ENCODE assay signal across 2 cellular contexts in the genomic region with DNA sequence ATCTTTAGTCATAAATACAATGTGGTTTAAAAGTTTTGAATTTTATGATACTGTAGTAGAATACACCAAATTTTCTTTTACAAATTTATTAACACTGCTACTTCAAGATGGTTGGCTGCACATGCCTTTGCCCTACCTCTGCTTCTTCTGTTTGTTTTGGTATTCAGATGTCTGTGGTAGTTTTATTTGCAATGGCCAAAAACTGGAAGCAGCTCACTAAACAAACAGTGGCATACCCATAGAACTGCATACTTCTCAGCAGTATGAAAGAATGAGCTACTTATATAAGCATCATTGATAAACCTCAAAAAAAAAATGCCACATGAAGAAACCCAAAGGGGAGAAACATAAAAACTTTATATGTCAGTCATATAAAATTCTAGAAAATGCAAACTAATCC.
TF ChIP-seq lines count a peak whose summit lies in the region.

No MANE protein-coding gene starts in this region.

TF ChIP-seq in IMR-90, 13 proteins besides CTCF, POLR2A, EP300 and RAD21:
- no peak for TF ChIP-seq FOS (IDR thresholded peaks at IDR 0.05; ENCODE audit: low read depth, low read length)
- no peak for TF ChIP-seq SMC3 (IDR thresholded peaks at IDR 0.05; ENCODE audit: low read depth, low read length)
- TF ChIP-seq RFX5 (IDR thresholded peaks at IDR 0.05; ENCODE audit: low read depth, low read length), result no peak
- TF ChIP-seq RCOR1 (IDR thresholded peaks at IDR 0.05; ENCODE audit: insufficient replicate concordance, low read length), result no peak
- TF ChIP-seq NFE2L2 (IDR thresholded peaks at IDR 0.05; ENCODE audit: low read depth, low read length), result no peak
- TF ChIP-seq MAFK (IDR thresholded peaks at IDR 0.05; ENCODE audit: low read depth, low read length), result no peak
- TF ChIP-seq MXI1 (IDR thresholded peaks at IDR 0.05; ENCODE audit: borderline replicate concordance, low read depth, low read length), result no peak
- TF ChIP-seq BHLHE40 (IDR thresholded peaks at IDR 0.05; ENCODE audit: low read depth, low read length), result no peak
- TF ChIP-seq, protein P1, sequence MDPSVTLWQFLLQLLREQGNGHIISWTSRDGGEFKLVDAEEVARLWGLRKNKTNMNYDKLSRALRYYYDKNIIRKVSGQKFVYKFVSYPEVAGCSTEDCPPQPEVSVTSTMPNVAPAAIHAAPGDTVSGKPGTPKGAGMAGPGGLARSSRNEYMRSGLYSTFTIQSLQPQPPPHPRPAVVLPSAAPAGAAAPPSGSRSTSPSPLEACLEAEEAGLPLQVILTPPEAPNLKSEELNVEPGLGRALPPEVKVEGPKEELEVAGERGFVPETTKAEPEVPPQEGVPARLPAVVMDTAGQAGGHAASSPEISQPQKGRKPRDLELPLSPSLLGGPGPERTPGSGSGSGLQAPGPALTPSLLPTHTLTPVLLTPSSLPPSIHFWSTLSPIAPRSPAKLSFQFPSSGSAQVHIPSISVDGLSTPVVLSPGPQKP (IDR thresholded peaks at IDR 0.05; ENCODE audit: borderline replicate concordance, low read depth, low read length), result no peak
- no peak for TF ChIP-seq CHD1 (IDR thresholded peaks at IDR 0.05; ENCODE audit: low read depth, low read length)
- no peak for TF ChIP-seq MAZ (IDR thresholded peaks at IDR 0.05; ENCODE audit: borderline replicate concordance, low read depth, low read length)
- TF ChIP-seq, protein P2, sequence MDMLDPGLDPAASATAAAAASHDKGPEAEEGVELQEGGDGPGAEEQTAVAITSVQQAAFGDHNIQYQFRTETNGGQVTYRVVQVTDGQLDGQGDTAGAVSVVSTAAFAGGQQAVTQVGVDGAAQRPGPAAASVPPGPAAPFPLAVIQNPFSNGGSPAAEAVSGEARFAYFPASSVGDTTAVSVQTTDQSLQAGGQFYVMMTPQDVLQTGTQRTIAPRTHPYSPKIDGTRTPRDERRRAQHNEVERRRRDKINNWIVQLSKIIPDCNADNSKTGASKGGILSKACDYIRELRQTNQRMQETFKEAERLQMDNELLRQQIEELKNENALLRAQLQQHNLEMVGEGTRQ (IDR thresholded peaks at IDR 0.05; ENCODE audit: low read depth, low read length), result no peak
- TF ChIP-seq CEBPB (IDR thresholded peaks at IDR 0.05; ENCODE audit: low read depth, low read length), result no peak

TF ChIP-seq in HEK293T, 16 proteins besides CTCF, POLR2A, EP300 and RAD21:
- TF ChIP-seq TARDBP (IDR thresholded peaks at IDR 0.05) (no peak), ARNT (IDR thresholded peaks at IDR 0.05) (no peak), SUZ12 (IDR thresholded peaks at IDR 0.05) (no peak), HDGF (IDR thresholded peaks at IDR 0.05; ENCODE audit: borderline replicate concordance) (no peak), LEF1 (IDR thresholded peaks at IDR 0.05; ENCODE audit: borderline replicate concordance) (no peak), NFRKB (IDR thresholded peaks at IDR 0.05) (no peak), FOXK2 (IDR thresholded peaks at IDR 0.05) (no peak), BHLHE40 (IDR thresholded peaks at IDR 0.05; ENCODE audit: borderline replicate concordance) (no peak), L3MBTL2 (conservative IDR thresholded peaks at IDR 0.05) (no peak), FOXA1 (IDR thresholded peaks at IDR 0.05) (no peak), SP1 (IDR thresholded peaks at IDR 0.05) (no peak), CTBP1 (IDR thresholded peaks at IDR 0.05; ENCODE audit: borderline replicate concordance) (no peak), ZNF384 (IDR thresholded peaks at IDR 0.05) (no peak)
- TF ChIP-seq, protein P3, sequence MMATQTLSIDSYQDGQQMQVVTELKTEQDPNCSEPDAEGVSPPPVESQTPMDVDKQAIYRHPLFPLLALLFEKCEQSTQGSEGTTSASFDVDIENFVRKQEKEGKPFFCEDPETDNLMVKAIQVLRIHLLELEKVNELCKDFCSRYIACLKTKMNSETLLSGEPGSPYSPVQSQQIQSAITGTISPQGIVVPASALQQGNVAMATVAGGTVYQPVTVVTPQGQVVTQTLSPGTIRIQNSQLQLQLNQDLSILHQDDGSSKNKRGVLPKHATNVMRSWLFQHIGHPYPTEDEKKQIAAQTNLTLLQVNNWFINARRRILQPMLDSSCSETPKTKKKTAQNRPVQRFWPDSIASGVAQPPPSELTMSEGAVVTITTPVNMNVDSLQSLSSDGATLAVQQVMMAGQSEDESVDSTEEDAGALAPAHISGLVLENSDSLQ (IDR thresholded peaks at IDR 0.05), result no peak
TF ChIP-seq in HEK293T: peak in this region for 0.
